Comparison of ENCODE assay signal across 9 cellular contexts in the genomic region with DNA sequence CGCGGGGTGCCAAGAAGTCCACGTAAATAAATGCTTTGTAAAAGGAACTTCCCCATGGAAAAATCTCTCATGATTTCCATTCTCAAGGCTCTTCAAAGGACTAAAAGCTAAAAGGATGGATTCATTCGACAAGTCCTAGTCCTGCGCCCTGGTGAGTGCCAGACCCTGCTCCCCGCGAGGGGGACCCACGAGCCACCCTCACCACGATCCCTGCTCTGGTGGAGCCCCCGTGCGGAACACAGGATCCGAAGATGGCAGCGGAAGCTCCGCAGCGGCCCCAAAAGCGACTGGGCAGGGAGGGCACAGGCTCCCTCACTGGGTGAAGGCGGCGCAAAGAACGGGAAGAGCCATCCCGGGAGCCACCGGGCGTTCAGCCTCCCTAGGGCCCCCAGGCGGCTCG. TPM values are rescaled to one million over a fixed set of nuclear protein-coding genes. Genes with fewer than 3 reads are reported as not detected.
A peak's percentile ranks its signal among the peaks of the same experiment; 100 is the strongest.
DNase-seq lines count a peak whose midpoint lies in the region; ATAC-seq and TF ChIP-seq lines count a peak whose summit lies in the region.
"Not testable (repeated sequence)": the region's sequence is repeated elsewhere in the genome, so short reads cannot be mapped to it uniquely, and the experiment has no call there.
"Had no signal": no experiment of that assay in that cellular context is flagged by ENCODE, and none has a peak within 500 bp of the region (broad histone marks: within the 10 kb centered on the region; RNA-seq: fewer than 3 reads in every experiment).

No MANE protein-coding gene starts in this region.

- H3K27ac ChIP-seq in A673 (ENCODE audit: low read depth, low read length, poor library complexity, severe bottlenecking); mesodermal cell (ENCODE audit: low read depth, low read length, severe bottlenecking); psoas muscle: not testable (repeated sequence)
- H3K27ac ChIP-seq in VCaP = peak overlapping the region; percentile 45
- peak overlapping the region; percentile 56 to 74 (median 60) for H3K27ac ChIP-seq in esophagus muscularis mucosa (replicated peaks in 1 of 4)
- peak overlapping the region; percentile 48 to 73 (median 60) for H3K27ac ChIP-seq in transverse colon

- intact Hi-C loops in A673 (cut with micrococcal nuclease; ENCODE audit: unreplicated experiment); MCF 10A (cut with micrococcal nuclease); esophagus muscularis mucosa (cut with DNase I); psoas muscle (cut with DNase I); transverse colon (cut with DNase I; ENCODE audit: low total_unique reads): not testable (repeated sequence)

- POLR2A ChIA-PET in A673 (lab: Charles Lee; ENCODE audit: low non-redundant PET) = interaction anchor here (0.6 kb wide), 1 partner anchor 150 kb away, joined by 5 read pairs; no protein-coding TSS in a partner anchor
- POLR2A ChIA-PET in MCF 10A (lab: Yijun Ruan, JAX) = not testable (repeated sequence)

- H3K4me1 Mint-ChIP-seq in HFFc6 (ENCODE audit: low read depth); MCF 10A (ENCODE audit: insufficient read depth, unreplicated experiment): not testable (repeated sequence)

- H3K36me3 ChIP-seq in A673 (ENCODE audit: insufficient read depth, low read length, poor library complexity, severe bottlenecking); esophagus muscularis mucosa; mesodermal cell (ENCODE audit: control insufficient read depth, insufficient read depth, low read length); psoas muscle (ENCODE audit: insufficient read depth in 1 of 2, low read depth in 1 of 2); transverse colon: not testable (repeated sequence)

- not testable (repeated sequence) for H3K4me3 Mint-ChIP-seq in HFFc6
- peak overlapping the region; percentile 68 for H3K4me3 Mint-ChIP-seq in MCF 10A (ENCODE audit: unreplicated experiment)

- ATAC-seq in psoas muscle = not testable (repeated sequence)

- not testable (repeated sequence) for TF ChIP-seq CTCF in A673 (conservative IDR thresholded peaks at IDR 0.05; ENCODE audit: low read depth, low read length); VCaP (conservative IDR thresholded peaks at IDR 0.05); psoas muscle (IDR thresholded peaks at IDR 0.05); transverse colon (IDR thresholded peaks at IDR 0.05)
- peak; percentile 27; the same call in 1 of the 2 replicates for TF ChIP-seq CTCF in HFFc6 (IDR thresholded peaks at IDR 0.05)
- TF ChIP-seq CTCF in MCF 10A (IDR thresholded peaks at IDR 0.05; ENCODE audit: unreplicated experiment) = peak; percentile 12
- peak in 1 of 3 experiments; percentile 16 for TF ChIP-seq CTCF in esophagus muscularis mucosa (IDR thresholded peaks at IDR 0.05)

- not testable (repeated sequence) for H3K27me3 Mint-ChIP-seq in HFFc6 (ENCODE audit: insufficient read depth); MCF 10A (ENCODE audit: insufficient read depth, unreplicated experiment)

- H3K36me3 Mint-ChIP-seq in HFFc6 (ENCODE audit: low read depth) = not testable (repeated sequence)
- peaks cover 11% of the 10 kb centered on the region for H3K36me3 Mint-ChIP-seq in MCF 10A (ENCODE audit: insufficient read depth, unreplicated experiment)

- not testable (repeated sequence) for TF ChIP-seq POLR2A in esophagus muscularis mucosa (IDR thresholded peaks at IDR 0.05; ENCODE audit: low read depth); transverse colon (IDR thresholded peaks at IDR 0.05)

- BruUV-seq in A673 (replicated peaks; lab: Mats Ljungman, UMichigan); MCF 10A (replicated peaks; lab: Mats Ljungman, UMichigan): not testable (repeated sequence)

- CTCF ChIA-PET in A673 (lab: Charles Lee) = not testable (repeated sequence)
- CTCF ChIA-PET in MCF 10A (lab: Yijun Ruan, JAX) = interaction anchor here (0.6 kb wide), 1 partner anchor 157 kb away, joined by 3 read pairs; no protein-coding TSS in a partner anchor

- DNase-seq in A673 (ENCODE audit: low spot score); HFFc6; MCF 10A (ENCODE audit: unreplicated experiment); esophagus muscularis mucosa (ENCODE audit: extremely low spot score); psoas muscle; transverse colon: not testable (repeated sequence)

- H3K9me3 Mint-ChIP-seq in HFFc6; MCF 10A (ENCODE audit: unreplicated experiment): not testable (repeated sequence)

- H3K27me3 ChIP-seq in A673 (replicated peaks; ENCODE audit: insufficient read depth, low read depth, low read length, poor library complexity); esophagus muscularis mucosa; psoas muscle (ENCODE audit: insufficient read depth in 3 of 3, low read length in 2 of 3); transverse colon: not testable (repeated sequence)

- H3K4me3 ChIP-seq in A673 (ENCODE audit: low read depth, low read length, poor library complexity, severe bottlenecking) (peak overlapping the region; percentile 31), esophagus muscularis mucosa (peak overlapping the region; percentile 38 to 50 (median 42)), mesodermal cell (ENCODE audit: extremely low read depth, insufficient read depth, low read length, poor library complexity, severe bottlenecking) (peak overlapping the region; percentile 11), psoas muscle (peak overlapping the region; percentile 32), transverse colon (peak overlapping the region in 3 of 4 donors; percentile 16 to 45 (median 20))

- not testable (repeated sequence) for H3K4me1 ChIP-seq in A673 (ENCODE audit: insufficient read depth, low read length, poor library complexity, severe bottlenecking); esophagus muscularis mucosa; mesodermal cell (ENCODE audit: control insufficient read depth, insufficient read depth, low read length, poor library complexity, severe bottlenecking); psoas muscle; transverse colon

- not testable (repeated sequence) for H3K9me3 ChIP-seq in A673 (ENCODE audit: low read depth, low read length, poor library complexity, severe bottlenecking); esophagus muscularis mucosa; mesodermal cell (ENCODE audit: control insufficient read depth, low read length); psoas muscle; transverse colon

- 0% methylated on average over 3 of the region's 24 CpGs for WGBS in esophagus muscularis mucosa
- no CpG with 5 or more reads among the region's 24 CpGs for WGBS in mesodermal cell (ENCODE audit: insufficient coverage in 2 of 2), 2 experiments
- 0% methylated on average over 3 to 5 of the region's 24 CpGs; no CpG with 5 or more reads in 1 of the 3 donors for WGBS in psoas muscle, 3 donors
- WGBS in transverse colon (ENCODE audit: low coverage in 1 of 2), 2 donors = no CpG with 5 or more reads among the region's 24 CpGs

- in situ Hi-C loops in transverse colon (cut with MboI; ENCODE audit: low pct_ligation_motif_present in 1 of 4, low pct_unique_long_range_greater_than_20kb in 1 of 4, low sequenced_read_pairs in 3 of 4) = not testable (repeated sequence)

- not testable (repeated sequence) for TF ChIP-seq EP300 in esophagus muscularis mucosa (IDR thresholded peaks at IDR 0.05); transverse colon (IDR thresholded peaks at IDR 0.05; ENCODE audit: low read depth)

- H3K27ac Mint-ChIP-seq in HFFc6; MCF 10A (ENCODE audit: low read depth, unreplicated experiment): not testable (repeated sequence)

RNA-seq across cellular contexts. Expression of gene PPIAL4G, which starts 45.5 kb away (rescaled TPM):
- total RNA-seq in A673 (2021) (not detected in 2 replicates), MCF 10A (2022) (not detected in 2 replicates), esophagus muscularis mucosa (not detected), psoas muscle (not detected), transverse colon (under 1 TPM in 1 of 4 donors, not detected in 3; 0.16 TPM)
- total RNA-seq in HFFc6 (2021; fragmentation: NEBNext Ultra II Directional; extraction: Animal tissue kit (Norgen Biotek cat#: 25700)) = not detected
- not detected for polyA plus RNA-seq in mesodermal cell (2013, experiment 1 of 2)
- polyA plus RNA-seq in mesodermal cell (2013, experiment 2 of 2) = not detected
- not detected for polyA plus RNA-seq in psoas muscle
- total RNA-seq: skeletal muscle tissue had no signal
